1 cellular context compared by ENCODE assay signal in genomic region chr2:25042321-25043240, GRCh38.
TF ChIP-seq lines count a peak whose summit lies in the region.

No MANE protein-coding gene starts in this region.

TF ChIP-seq in GM23338, 12 proteins besides CTCF, POLR2A, EP300 and RAD21 (continued from another document):
- TF ChIP-seq ZNF462 (CRISPR knock-in tag; IDR thresholded peaks at IDR 0.05) (no peak), EZH2phosphoT487 (IDR thresholded peaks at IDR 0.05; ENCODE audit: unreplicated experiment) (no peak), EZH2 (IDR thresholded peaks at IDR 0.05; ENCODE audit: low read depth, unreplicated experiment) (no peak), STAT1 (IDR thresholded peaks at IDR 0.05; ENCODE audit: unreplicated experiment) (no peak), CREB1 (CRISPR knock-in tag; IDR thresholded peaks at IDR 0.05; ENCODE audit: low read depth) (no peak)
- TF ChIP-seq, protein P1, sequence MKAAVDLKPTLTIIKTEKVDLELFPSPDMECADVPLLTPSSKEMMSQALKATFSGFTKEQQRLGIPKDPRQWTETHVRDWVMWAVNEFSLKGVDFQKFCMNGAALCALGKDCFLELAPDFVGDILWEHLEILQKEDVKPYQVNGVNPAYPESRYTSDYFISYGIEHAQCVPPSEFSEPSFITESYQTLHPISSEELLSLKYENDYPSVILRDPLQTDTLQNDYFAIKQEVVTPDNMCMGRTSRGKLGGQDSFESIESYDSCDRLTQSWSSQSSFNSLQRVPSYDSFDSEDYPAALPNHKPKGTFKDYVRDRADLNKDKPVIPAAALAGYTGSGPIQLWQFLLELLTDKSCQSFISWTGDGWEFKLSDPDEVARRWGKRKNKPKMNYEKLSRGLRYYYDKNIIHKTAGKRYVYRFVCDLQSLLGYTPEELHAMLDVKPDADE (IDR thresholded peaks at IDR 0.05), result no peak
